8 cellular contexts compared by ENCODE assay signal in genomic region chrX:54640103-54640428, GRCh38.
DNase-seq lines count a peak whose midpoint lies in the region; ATAC-seq and TF ChIP-seq lines count a peak whose summit lies in the region.

No MANE protein-coding gene starts in this region.

- peaks cover 3% of the 10 kb centered on the region for H3K9me3 Mint-ChIP-seq in stimulated activated naive CD8-positive, alpha-beta T cell treated with anti-CD3 and anti-CD28 coated beads, Interleukin-15, Interleukin-2, amounts not matched to agents 100 ng/mL and 50 ng/mL, for 24 hours

- TF ChIP-seq POLR2A in breast epithelium (IDR thresholded peaks at IDR 0.05) = no peak

- H3K9ac ChIP-seq in mucosa of rectum (ENCODE audit: low read depth in 1 of 2, low read length in 2 of 2) = peak overlapping the region; percentile 20 to 80

- H3K9me3 ChIP-seq in breast epithelium = no peaks in the 10 kb centered on the region
- no peaks in the 10 kb centered on the region for H3K9me3 ChIP-seq in mucosa of rectum (ENCODE audit: control insufficient read depth in 2 of 2, low read length in 2 of 2)
- no peaks in the 10 kb centered on the region for H3K9me3 ChIP-seq in aorta (ENCODE audit: control insufficient read depth, low read length)

- H3K36me3 Mint-ChIP-seq in stimulated activated naive CD8-positive, alpha-beta T cell treated with anti-CD3 and anti-CD28 coated beads, Interleukin-15, Interleukin-2, amounts not matched to agents 100 ng/mL and 50 ng/mL, for 24 hours (ENCODE audit: low read depth) = no peaks in the 10 kb centered on the region

- peak in 1 of 3 donors; percentile 13 for TF ChIP-seq CTCF in breast epithelium (IDR thresholded peaks at IDR 0.05)

- H3K4me3 Mint-ChIP-seq in stimulated activated naive CD8-positive, alpha-beta T cell treated with anti-CD3 and anti-CD28 coated beads, Interleukin-15, Interleukin-2, amounts not matched to agents 100 ng/mL and 50 ng/mL, for 24 hours = peak overlapping the region; percentile 87

- intact Hi-C loops in breast epithelium (cut with DNase I; ENCODE audit: low total_unique reads) (no loop called here), aorta (cut with DNase I) (loop anchor here in 1 of 2 donors (5.0 kb wide), 1 partner anchor 417 kb away; no protein-coding TSS in a partner anchor)

- H3K4me1 ChIP-seq in breast epithelium (no peaks in the 10 kb centered on the region), mucosa of rectum (ENCODE audit: control insufficient read depth in 2 of 2, insufficient read depth in 2 of 2, low read length in 2 of 2) (no peaks in the 10 kb centered on the region), aorta (ENCODE audit: control insufficient read depth in 1 of 2, insufficient read depth in 2 of 2, low read length in 2 of 2) (no peaks in the 10 kb centered on the region)

- H3K27me3 Mint-ChIP-seq in stimulated activated naive CD8-positive, alpha-beta T cell treated with anti-CD3 and anti-CD28 coated beads, Interleukin-15, Interleukin-2, amounts not matched to agents 100 ng/mL and 50 ng/mL, for 24 hours = no peaks in the 10 kb centered on the region

- DNase-seq in stimulated activated naive CD8-positive, alpha-beta T cell treated with anti-CD3 and anti-CD28 coated beads, Interleukin-15, Interleukin-2, amounts not matched to agents 100 U/mL and 50 U/mL, for 24 hours = no peak
- DNase-seq in breast epithelium (ENCODE audit: low spot score in 2 of 2) = no peak
- DNase-seq in aorta = no peak
- no peak for DNase-seq in GM19238 (ENCODE audit: insufficient read length, low spot score)
- DNase-seq in amygdala (lab: John Stamatoyannopoulos, UW) = no peak

- ATAC-seq in stimulated activated naive CD8-positive, alpha-beta T cell treated with anti-CD3 and anti-CD28 coated beads, Interleukin-15, Interleukin-2, amounts not matched to agents 100 U/mL and 50 U/mL, for 24 hours = no peak
- ATAC-seq in aorta (ENCODE audit: low FRiP score) (no peak), HG03565 (IDR thresholded peaks at IDR 0.05; ENCODE audit: unreplicated experiment) (no peak)

- H3K4me1 Mint-ChIP-seq in stimulated activated naive CD8-positive, alpha-beta T cell treated with anti-CD3 and anti-CD28 coated beads, Interleukin-15, Interleukin-2, amounts not matched to agents 100 ng/mL and 50 ng/mL, for 24 hours (ENCODE audit: low read depth) = peaks cover 13% of the 10 kb centered on the region

- H3K27ac ChIP-seq in breast epithelium (peak overlapping the region; percentile 85 to 88), mucosa of rectum (ENCODE audit: low read depth in 2 of 2, low read length in 2 of 2) (peak overlapping the region; percentile 91 to 92), aorta (ENCODE audit: low read depth in 1 of 2, low read length in 2 of 2) (peak overlapping the region; percentile 49 to 68)

- H3K4me3 ChIP-seq in breast epithelium (peak overlapping the region; percentile 40 to 62 (median 43)), mucosa of rectum (ENCODE audit: low read length in 2 of 2) (peak overlapping the region; percentile 81 to 84), aorta (ENCODE audit: low read length in 2 of 2) (peak overlapping the region in 1 of 2 donors; percentile 21)

- peak overlapping the region; percentile 96 for H3K27ac Mint-ChIP-seq in stimulated activated naive CD8-positive, alpha-beta T cell treated with anti-CD3 and anti-CD28 coated beads, Interleukin-15, Interleukin-2, amounts not matched to agents 100 ng/mL and 50 ng/mL, for 24 hours

- H3K36me3 ChIP-seq in breast epithelium (no peaks in the 10 kb centered on the region), mucosa of rectum (ENCODE audit: control insufficient read depth in 2 of 2, insufficient read depth in 2 of 2, low read length in 2 of 2) (no peaks in the 10 kb centered on the region), aorta (ENCODE audit: control insufficient read depth in 1 of 2, insufficient read depth in 2 of 2, low read length in 1 of 2) (no peaks in the 10 kb centered on the region)

- H3K27me3 ChIP-seq in breast epithelium (peaks cover 0 to 10% of the 10 kb centered on the region in 2 donors), mucosa of rectum (ENCODE audit: control insufficient read depth in 2 of 2, insufficient read depth in 2 of 2, low read length in 2 of 2) (no peaks in the 10 kb centered on the region), aorta (ENCODE audit: control insufficient read depth in 1 of 2, insufficient read depth in 2 of 2, low read length in 1 of 2) (no peaks in the 10 kb centered on the region)

- 10 to 37% methylated on average over 4 of the region's 4 CpGs for WGBS in aorta, 2 donors
